27 cellular contexts compared by ENCODE assay signal in the genomic region with DNA sequence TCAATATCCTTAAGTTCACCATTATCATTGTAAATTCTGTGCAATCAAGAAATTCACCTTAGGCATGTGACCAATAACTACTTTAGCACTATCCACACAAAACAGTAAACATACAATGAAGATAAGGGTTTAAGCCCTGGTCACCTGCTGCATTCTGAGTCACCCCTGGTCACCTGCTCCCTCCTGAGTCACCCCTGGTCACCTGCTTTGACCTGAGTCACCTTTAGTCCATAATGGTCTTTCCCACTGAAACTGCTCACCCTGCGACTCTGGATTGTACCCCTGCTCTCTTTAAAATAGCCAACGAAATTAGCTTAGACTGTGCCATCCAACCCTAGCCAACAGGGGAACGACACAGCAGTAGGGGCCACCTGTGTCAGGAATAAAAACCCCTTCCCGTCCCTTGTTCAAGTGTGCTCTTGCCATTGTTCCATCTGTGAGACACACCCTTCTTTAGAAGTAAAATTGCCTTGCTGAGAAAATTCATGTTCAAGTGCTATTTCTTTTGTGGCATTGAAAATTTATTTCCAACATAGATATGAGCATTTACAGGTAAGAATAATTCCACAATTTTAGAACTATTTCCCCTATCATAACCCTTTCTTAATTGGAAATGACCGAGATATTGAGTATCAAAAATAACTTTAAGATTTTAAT.
"Had no signal": no experiment of that assay in that cellular context is flagged by ENCODE, and none has a peak within 500 bp of the region (broad histone marks: within the 10 kb centered on the region; RNA-seq: fewer than 3 reads in every experiment).

No MANE protein-coding gene starts in this region.

- H3K36me3 ChIP-seq: esophagus squamous epithelium, neural progenitor cell, prostate gland, right atrium auricular region, suprapubic skin, transverse colon had no signal

- H3K4me3 ChIP-seq: coronary artery, esophagus squamous epithelium, lung, neural progenitor cell, prostate gland, right atrium auricular region, smooth muscle cell, suprapubic skin, transverse colon had no signal

- ATAC-seq: left lobe of liver; naive thymus-derived CD4-positive, alpha-beta T cell; sciatic nerve; stimulated activated naive CD8-positive, alpha-beta T cell treated with anti-CD3 and anti-CD28 coated beads, Interleukin-15, amount 100 ng/mL, for 72 hours had no signal

- FAIRE-seq: endometrium, frontal cortex, kidney had no signal

- H3K27me3 ChIP-seq: esophagus squamous epithelium, neural progenitor cell, right atrium auricular region, suprapubic skin, transverse colon had no signal

- H3K4me1 Mint-ChIP-seq: nephron; stimulated activated naive CD8-positive, alpha-beta T cell treated with anti-CD3 and anti-CD28 coated beads, Interleukin-15, amount 100 ng/mL, for 72 hours had no signal

- H3K36me3 Mint-ChIP-seq: neural progenitor cell had no signal

- H3K4me3 Mint-ChIP-seq: naive thymus-derived CD4-positive, alpha-beta T cell; nephron; neural progenitor cell; stimulated activated naive CD8-positive, alpha-beta T cell treated with anti-CD3 and anti-CD28 coated beads, Interleukin-15, amount 100 ng/mL, for 72 hours had no signal

- H2AFZ ChIP-seq: neural progenitor cell had no signal

- H3K27ac ChIP-seq: coronary artery, esophagus squamous epithelium, neural progenitor cell, prostate gland, right atrium auricular region, suprapubic skin, transverse colon had no signal

- H3K9me3 ChIP-seq: prostate gland, transverse colon had no signal

- H3K9me3 Mint-ChIP-seq: neural progenitor cell had no signal

- H3K4me2 ChIP-seq: neural progenitor cell, smooth muscle cell had no signal

- H3K27ac Mint-ChIP-seq: naive thymus-derived CD4-positive, alpha-beta T cell; nephron; neural progenitor cell; stimulated activated naive CD8-positive, alpha-beta T cell treated with anti-CD3 and anti-CD28 coated beads, Interleukin-15, amount 100 ng/mL, for 72 hours had no signal

- H3K4me1 ChIP-seq: esophagus squamous epithelium, prostate gland, right atrium auricular region, suprapubic skin, transverse colon had no signal

- H3K27me3 Mint-ChIP-seq: naive thymus-derived CD4-positive, alpha-beta T cell; stimulated activated naive CD8-positive, alpha-beta T cell treated with anti-CD3 and anti-CD28 coated beads, Interleukin-15, amount 100 ng/mL, for 72 hours had no signal

- DNase-seq: dermis blood vessel endothelial cell; effector memory CD4-positive, alpha-beta T cell; erythroblast; esophagus squamous epithelium; kidney; mesenchymal stem cell; midbrain; naive thymus-derived CD4-positive, alpha-beta T cell; stimulated activated CD4-positive, alpha-beta T cell treated with anti-CD3 and anti-CD28 coated beads, Interleukin-12 subunit alpha, Interleukin-12 subunit beta, amount 100 ng/mL, for 4 hours; stimulated activated CD4-positive, alpha-beta T cell treated with anti-CD3 and anti-CD28 coated beads, Interleukin-1b, Interleukin-23, amount 100 ng/mL, for 48 hours; stimulated activated CD4-positive, alpha-beta T cell treated with anti-CD3 and anti-CD28 coated beads, Interleukin-4, amount 100 ng/mL, for 1 hour; stimulated activated CD8-positive, alpha-beta memory T cell treated with anti-CD3 and anti-CD28 coated beads, Interleukin-4, amount 100 ng/mL, for 48 hours; stimulated activated naive CD4-positive, alpha-beta T cell; stimulated activated naive CD8-positive, alpha-beta T cell treated with anti-CD3 and anti-CD28 coated beads, Interleukin-15, amount 100 ng/mL, for 72 hours; transverse colon had no signal
